ENCODE assay signal across 1 cellular context in the genomic region with DNA sequence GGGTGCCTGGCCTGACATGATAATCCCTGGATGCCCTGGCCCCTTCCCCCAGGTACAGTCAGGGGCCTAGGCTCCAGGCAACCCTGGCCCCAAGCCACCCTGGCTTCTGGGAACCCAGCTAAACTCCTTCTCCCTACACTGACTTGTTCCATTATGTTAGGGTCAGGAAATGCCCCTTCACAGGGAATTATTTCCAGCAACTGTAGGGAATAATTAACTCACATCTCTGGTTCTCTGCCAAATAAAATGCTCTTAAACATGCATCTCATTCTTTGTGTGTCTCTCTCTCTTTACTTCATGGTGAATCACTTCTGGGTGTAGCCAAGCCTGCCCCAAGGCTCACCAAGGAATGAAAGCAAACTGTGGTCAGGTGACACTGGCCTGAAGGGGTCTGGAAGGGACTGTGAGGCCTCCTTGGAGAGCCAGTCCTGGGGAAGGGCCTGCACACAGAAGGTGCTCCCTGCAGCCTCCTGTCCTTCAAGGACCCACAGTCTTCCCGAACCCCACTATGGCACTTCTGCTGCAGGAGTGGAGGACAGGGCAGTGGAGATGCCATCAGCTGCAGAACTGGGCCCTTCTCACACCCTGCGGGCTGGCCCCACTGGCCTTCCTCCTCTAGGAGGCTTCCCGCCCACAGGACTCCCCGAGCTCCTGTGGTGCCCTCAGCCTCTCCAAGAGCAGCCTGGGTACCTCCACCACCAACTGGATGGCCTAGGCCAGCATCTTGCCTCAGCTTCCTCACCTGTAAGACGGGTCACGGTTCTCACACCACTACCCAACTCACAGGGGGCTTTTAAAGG.
TF ChIP-seq lines count a peak whose summit lies in the region.

No MANE protein-coding gene starts in this region.

TF ChIP-seq in IMR-90, 13 proteins besides CTCF, POLR2A, EP300 and RAD21 (continued from another document):
- TF ChIP-seq, protein P1, sequence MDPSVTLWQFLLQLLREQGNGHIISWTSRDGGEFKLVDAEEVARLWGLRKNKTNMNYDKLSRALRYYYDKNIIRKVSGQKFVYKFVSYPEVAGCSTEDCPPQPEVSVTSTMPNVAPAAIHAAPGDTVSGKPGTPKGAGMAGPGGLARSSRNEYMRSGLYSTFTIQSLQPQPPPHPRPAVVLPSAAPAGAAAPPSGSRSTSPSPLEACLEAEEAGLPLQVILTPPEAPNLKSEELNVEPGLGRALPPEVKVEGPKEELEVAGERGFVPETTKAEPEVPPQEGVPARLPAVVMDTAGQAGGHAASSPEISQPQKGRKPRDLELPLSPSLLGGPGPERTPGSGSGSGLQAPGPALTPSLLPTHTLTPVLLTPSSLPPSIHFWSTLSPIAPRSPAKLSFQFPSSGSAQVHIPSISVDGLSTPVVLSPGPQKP (IDR thresholded peaks at IDR 0.05; ENCODE audit: borderline replicate concordance, low read depth, low read length), result no peak
- TF ChIP-seq MAZ (IDR thresholded peaks at IDR 0.05; ENCODE audit: borderline replicate concordance, low read depth, low read length), result no peak
